8 cellular contexts compared by ENCODE assay signal in genomic region chr4:38062088-38062893, GRCh38.
A peak's percentile ranks its signal among the peaks of the same experiment; 100 is the strongest.
DNase-seq lines count a peak whose midpoint lies in the region; ATAC-seq and TF ChIP-seq lines count a peak whose summit lies in the region.

No MANE protein-coding gene starts in this region.

- no peaks in the 10 kb centered on the region for H3K79me2 ChIP-seq in SU-DHL-6 (ENCODE audit: insufficient read depth, low read length)

- H3K9me3 Mint-ChIP-seq in activated naive CD8-positive, alpha-beta T cell treated with anti-CD3 and anti-CD28 coated beads for 36 hours: no peaks in the 10 kb centered on the region

- no peak overlapping the region for H3K9ac ChIP-seq in SU-DHL-6 (ENCODE audit: low read length)

- WGBS in psoas muscle, 3 donors: 24 to 31% (median 25%) methylated on average over 13 of the region's 13 CpGs

- intact Hi-C loops in psoas muscle (cut with DNase I) (loop anchor here (2.0 to 10.0 kb wide), 6 partner anchors 113 to 720 kb away; partner anchors contain the start of gene TLR10 (in 1 of the 2)), upper lobe of right lung (cut with DNase I) (loop anchor here (10.0 kb wide), 1 partner anchor 103 kb away; no protein-coding TSS in a partner anchor)

- ATAC-seq in psoas muscle (peak; percentile 70 to 90 (median 80)), upper lobe of right lung (peak; percentile 92)

- no peaks in the 10 kb centered on the region for H3K27me3 Mint-ChIP-seq in activated naive CD8-positive, alpha-beta T cell treated with anti-CD3 and anti-CD28 coated beads for 36 hours

- no peaks in the 10 kb centered on the region for H4K20me1 ChIP-seq in SU-DHL-6 (ENCODE audit: low read depth, low read length)

- H3K4me3 ChIP-seq in SU-DHL-6 (ENCODE audit: insufficient read depth, low read length, poor library complexity, severe bottlenecking) (no peak overlapping the region), cardiac muscle cell (no peak overlapping the region), psoas muscle (peak overlapping the region; percentile 39), upper lobe of right lung (peak overlapping the region; percentile 41)

- no peaks in the 10 kb centered on the region for H3K9me2 ChIP-seq in SU-DHL-6 (replicated peaks; ENCODE audit: insufficient read depth, low read length)

- no peaks in the 10 kb centered on the region for H3K27me3 ChIP-seq in SU-DHL-6 (ENCODE audit: low read length)
- H3K27me3 ChIP-seq in cardiac muscle cell: no peaks in the 10 kb centered on the region
- no peaks in the 10 kb centered on the region for H3K27me3 ChIP-seq in psoas muscle (ENCODE audit: insufficient read depth in 3 of 3, low read length in 2 of 3)
- H3K27me3 ChIP-seq in upper lobe of right lung: no peaks in the 10 kb centered on the region

- H3K4me2 ChIP-seq in SU-DHL-6 (ENCODE audit: low read depth, low read length, poor library complexity, severe bottlenecking): peak overlapping the region; percentile 37

- peaks cover 4% of the 10 kb centered on the region; the same call in 1 of the 2 replicates for H3F3A ChIP-seq in SU-DHL-6 (ENCODE audit: insufficient read depth)

- peaks cover 18% of the 10 kb centered on the region for H3K4me1 Mint-ChIP-seq in activated naive CD8-positive, alpha-beta T cell treated with anti-CD3 and anti-CD28 coated beads for 36 hours

- H3K27ac ChIP-seq in SU-DHL-6 (ENCODE audit: low read depth, low read length): no peak overlapping the region
- peak overlapping the region; percentile 53 for H3K27ac ChIP-seq in cardiac muscle cell
- H3K27ac ChIP-seq in psoas muscle: no peak overlapping the region
- H3K27ac ChIP-seq in upper lobe of right lung: no peak overlapping the region

- 0 out of 2 replicates have a peak, but pooled peaks cover 3% of the 10 kb centered on the region for H3K36me3 ChIP-seq in SU-DHL-6 (ENCODE audit: low read length)
- no peaks in the 10 kb centered on the region for H3K36me3 ChIP-seq in cardiac muscle cell
- peaks cover 0 to 15% of the 10 kb centered on the region in 2 donors for H3K36me3 ChIP-seq in psoas muscle (ENCODE audit: insufficient read depth in 1 of 2, low read depth in 1 of 2)
- H3K36me3 ChIP-seq in upper lobe of right lung: peaks cover 22% of the 10 kb centered on the region

- H3K9me3 ChIP-seq in SU-DHL-6 (ENCODE audit: insufficient read depth, low read length) (no peaks in the 10 kb centered on the region), cardiac muscle cell (ENCODE audit: low read depth) (no peaks in the 10 kb centered on the region), psoas muscle (no peaks in the 10 kb centered on the region), upper lobe of right lung (no peaks in the 10 kb centered on the region)

- peak overlapping the region; percentile 84 for H3K27ac Mint-ChIP-seq in activated naive CD8-positive, alpha-beta T cell treated with anti-CD3 and anti-CD28 coated beads for 36 hours

- H3K36me3 Mint-ChIP-seq in activated naive CD8-positive, alpha-beta T cell treated with anti-CD3 and anti-CD28 coated beads for 36 hours: peaks cover 19% of the 10 kb centered on the region

- DNase-seq in NCI-H510A treated with DMSO at 0.1 percent for 48 hours (lab: John Stamatoyannopoulos, UW) (peak; percentile 59), NCI-H510A (lab: John Stamatoyannopoulos, UW) (no peak), LHCN-M2 (ENCODE audit: low read depth) (peak; percentile 73), cardiac muscle cell (ENCODE audit: low read depth in 1 of 2, low spot score in 1 of 2) (peak; percentile 78 to 86), psoas muscle (peak; percentile 76 to 79), upper lobe of right lung (peak; percentile 74)
- DNase-seq in activated naive CD8-positive, alpha-beta T cell treated with anti-CD3 and anti-CD28 coated beads for 36 hours: peak; percentile 45

- peak overlapping the region; percentile 78 for H3K4me3 Mint-ChIP-seq in activated naive CD8-positive, alpha-beta T cell treated with anti-CD3 and anti-CD28 coated beads for 36 hours

- no peak overlapping the region for H2AFZ ChIP-seq in SU-DHL-6 (ENCODE audit: low read depth, low read length, severe bottlenecking)

- H3K4me1 ChIP-seq in cardiac muscle cell (ENCODE audit: low read depth): peaks cover 15% of the 10 kb centered on the region
- H3K4me1 ChIP-seq in psoas muscle: no peaks in the 10 kb centered on the region
- H3K4me1 ChIP-seq in upper lobe of right lung: no peaks in the 10 kb centered on the region

- TF ChIP-seq CTCF in SU-DHL-6 (IDR thresholded peaks at IDR 0.05; ENCODE audit: insufficient read depth, low read length, poor library complexity, severe bottlenecking) (peak; percentile 70), cardiac muscle cell (IDR thresholded peaks at IDR 0.05; ENCODE audit: low read depth, low read length) (peak; percentile 79), psoas muscle (IDR thresholded peaks at IDR 0.05) (peak; percentile 86), upper lobe of right lung (IDR thresholded peaks at IDR 0.05) (peak; percentile 84)

Comparison
In these comparisons a context has a peak if more than half of its experiments do, and no peak if none do; other contexts are left out.
1. H3K4me3 ChIP-seq: peak in psoas muscle (single experiment) and upper lobe of right lung (single experiment); none in SU-DHL-6 (single experiment) and cardiac muscle cell (single experiment).
2. Peak in every context shown above with its lines, with median percentiles within 50 percentile points of each other: CTCF ChIP-seq.